Comparison of ENCODE assay signal across 15 cellular contexts in the genomic region with DNA sequence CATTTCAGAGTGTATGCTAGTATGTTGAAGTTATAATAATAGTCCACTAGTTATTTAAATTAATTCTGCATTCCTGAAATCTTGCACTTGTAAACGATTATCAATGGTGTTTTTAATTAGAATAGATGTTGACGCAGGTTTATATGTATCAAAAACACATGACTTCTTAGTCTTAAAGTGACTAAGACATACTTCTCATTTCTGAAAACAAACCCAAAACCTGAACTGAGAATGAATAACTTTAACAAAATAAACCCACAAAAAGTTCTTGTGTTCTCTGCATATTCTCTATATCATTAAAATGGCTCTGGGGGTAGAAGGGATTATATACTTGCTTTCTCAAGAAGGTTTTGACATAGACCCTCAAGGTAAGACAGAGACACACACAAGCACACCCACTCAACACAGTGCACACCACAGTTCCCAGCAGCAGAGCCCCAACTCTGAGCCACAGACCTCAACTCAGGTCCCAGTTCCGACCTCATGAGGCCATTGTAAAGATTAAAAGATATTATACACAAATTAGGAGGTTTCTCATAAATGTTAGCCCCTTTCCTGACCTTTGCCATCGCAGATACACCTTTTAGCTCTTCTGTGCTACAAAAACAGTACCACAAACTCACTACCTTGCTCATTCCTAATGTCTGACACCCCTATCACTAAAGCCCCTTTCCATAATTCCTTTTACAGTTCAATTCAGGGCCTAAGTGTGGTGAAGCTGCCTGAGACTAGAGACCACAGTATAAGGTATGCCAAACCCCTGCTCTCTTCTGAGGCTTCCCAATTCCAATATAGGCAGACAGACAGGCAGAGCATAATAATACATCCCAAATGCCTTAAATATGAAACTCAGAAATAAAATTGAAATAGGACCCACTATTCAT.
DNase-seq lines count a peak whose midpoint lies in the region; ATAC-seq, FAIRE-seq and TF ChIP-seq lines count a peak whose summit lies in the region.
"Had no signal": no experiment of that assay in that cellular context is flagged by ENCODE, and none has a peak within 500 bp of the region (broad histone marks: within the 10 kb centered on the region; RNA-seq: fewer than 3 reads in every experiment).

No MANE protein-coding gene starts in this region.

- CTCF ChIA-PET in AG04449 (lab: Yijun Ruan, JAX) = interaction anchor here (0.9 to 1.0 kb wide), 2 partner anchors 9 to 43 kb away, joined by 3 read pairs; no protein-coding TSS in a partner anchor

- 92% methylated on average over 4 of the region's 4 CpGs for WGBS in right cardiac atrium

- ATAC-seq in HG03135 (IDR thresholded peaks at IDR 0.05; ENCODE audit: unreplicated experiment) (peak; percentile 58), right cardiac atrium (no peak), GM19324 (IDR thresholded peaks at IDR 0.05; ENCODE audit: low FRiP score, unreplicated experiment) (no peak)

- peak; percentile 26 for FAIRE-seq in GM19239 (lab: Jason Lieb, UNC)
- FAIRE-seq: TTC549 had no signal

- H3K9me3 ChIP-seq in right cardiac atrium (ENCODE audit: control insufficient read depth, low read length) = no peaks in the 10 kb centered on the region
- H3K9me3 ChIP-seq: spleen had no signal

- no peak for TF ChIP-seq CTCF in AG04449 (IDR thresholded peaks at IDR 0.05; ENCODE audit: insufficient read depth, low read length, missing control alignments)

- POLR2A ChIA-PET in AG04449 (lab: Yijun Ruan, JAX) = no interaction called here

- H3K4me3 ChIP-seq in AG04449 (ENCODE audit: low read depth, low read length) = no peak overlapping the region
- no peak overlapping the region for H3K4me3 ChIP-seq in right cardiac atrium (ENCODE audit: low read length)
- H3K4me3 ChIP-seq: spleen had no signal

- intact Hi-C loops in right cardiac atrium (cut with DNase I) = no loop called here

- DNase-seq in AG04449 (ENCODE audit: low read depth, low spot score) (peak; percentile 28), GM19239 (ENCODE audit: insufficient read length, low spot score) (no peak), astrocyte of the hippocampus (ENCODE audit: low read depth, low spot score) (peak; percentile 36), right cardiac atrium (no peak), NCI-H69 (lab: John Stamatoyannopoulos, UW) (no peak), nucleus accumbens (lab: John Stamatoyannopoulos, UW) (no peak)
- DNase-seq: dermis blood vessel endothelial cell, foreskin melanocyte, kidney glomerular epithelial cell, NCI-H2171, RPMI8226, spleen had no signal

- no peaks in the 10 kb centered on the region for H3K27me3 ChIP-seq in right cardiac atrium (ENCODE audit: control insufficient read depth, insufficient read depth)
- H3K27me3 ChIP-seq: spleen had no signal

- no peak overlapping the region for H3K27ac ChIP-seq in right cardiac atrium (ENCODE audit: low read length)
- H3K27ac ChIP-seq: spleen had no signal

- H3K4me1 ChIP-seq in right cardiac atrium (ENCODE audit: control insufficient read depth, insufficient read depth, low read length) = no peaks in the 10 kb centered on the region
- H3K4me1 ChIP-seq: spleen had no signal

Comparison
In these comparisons a context has a peak if more than half of its experiments do, and no peak if none do; other contexts are left out.
1. DNase-seq: peak in AG04449 (single experiment) and astrocyte of the hippocampus (single experiment); none in GM19239 (single experiment), right cardiac atrium (0 of 3), NCI-H69 (single experiment) and nucleus accumbens (0 of 56).